8 cellular contexts compared by ENCODE assay signal in genomic region chr12:132523576-132524331, GRCh38. TPM values are rescaled to one million over a fixed set of nuclear protein-coding genes. Genes with fewer than 3 reads are reported as not detected.
DNase-seq lines count a peak whose midpoint lies in the region; ATAC-seq, FAIRE-seq and TF ChIP-seq lines count a peak whose summit lies in the region.

No MANE protein-coding gene starts in this region.

- intact Hi-C loops in breast epithelium (cut with DNase I; ENCODE audit: low total_unique reads) (loop anchor here (10.0 kb wide), 1 partner anchor 99 kb away; no protein-coding TSS in a partner anchor), kidney (cut with DNase I) (loop anchor here (10.0 kb wide), 1 partner anchor 109 kb away; no protein-coding TSS in a partner anchor)

- TF ChIP-seq CTCF in BE2C (IDR thresholded peaks at IDR 0.05; ENCODE audit: low read depth, low read length): peak; percentile 81
- TF ChIP-seq CTCF in breast epithelium (IDR thresholded peaks at IDR 0.05): peak in 2 of 3 donors; percentile 52 to 59
- TF ChIP-seq CTCF in kidney (IDR thresholded peaks at IDR 0.05; ENCODE audit: borderline replicate concordance, extremely low read depth, insufficient read depth): peak; percentile 60

- H3K27ac ChIP-seq in breast epithelium: no peak overlapping the region
- no peak overlapping the region for H3K27ac ChIP-seq in kidney (ENCODE audit: low read depth in 2 of 2, low read length in 2 of 2)

- no peak for TF ChIP-seq POLR2A in breast epithelium (IDR thresholded peaks at IDR 0.05)

- H3K4me1 ChIP-seq in BE2C (no peaks in the 10 kb centered on the region), breast epithelium (peaks cover 3 to 16% of the 10 kb centered on the region in 2 donors), kidney (ENCODE audit: control insufficient read depth in 1 of 2, insufficient read depth in 1 of 2, low read depth in 1 of 2, low read length in 2 of 2) (peaks cover 0 to 31% of the 10 kb centered on the region in 2 donors)

- H3K27me3 ChIP-seq in BE2C (no peaks in the 10 kb centered on the region), breast epithelium (no peaks in the 10 kb centered on the region)

- peak; percentile 81 for DNase-seq in BE2C
- DNase-seq in NCI-H1092 (lab: John Stamatoyannopoulos, UW): peak; percentile 26
- peak; percentile 50 to 61 (median 54) for DNase-seq in activated CD4-positive, CD25-positive, alpha-beta regulatory T cell (lab: John Stamatoyannopoulos, UW)
- peak; percentile 41 to 74 for DNase-seq in breast epithelium (ENCODE audit: low spot score in 2 of 2)
- no peak for DNase-seq in kidney
- peak; percentile 76 for DNase-seq in stimulated activated CD4-positive, alpha-beta T cell treated with anti-CD3 and anti-CD28 coated beads, Interleukin-4, amount 100 ng/mL, for 1 hour
- DNase-seq in mesenteric fat pad (ENCODE audit: low spot score): no peak

- H3K9ac ChIP-seq in kidney (ENCODE audit: low read length in 2 of 2): no peak overlapping the region

- no peak for FAIRE-seq in kidney (lab: Jason Lieb, UNC)

- H3K9me3 ChIP-seq in BE2C (no peaks in the 10 kb centered on the region), breast epithelium (no peaks in the 10 kb centered on the region), kidney (ENCODE audit: control insufficient read depth in 1 of 2, low read length in 2 of 2) (peaks cover 0 to 3% of the 10 kb centered on the region in 2 donors)

- H3K4me3 ChIP-seq in BE2C (ENCODE audit: low read depth, low read length): no peak overlapping the region
- H3K4me3 ChIP-seq in breast epithelium: peak overlapping the region in 1 of 3 donors; percentile 22
- H3K4me3 ChIP-seq in kidney (ENCODE audit: low read length in 2 of 2): no peak overlapping the region

- ATAC-seq in GM19035 (IDR thresholded peaks at IDR 0.05; ENCODE audit: unreplicated experiment): peak; percentile 62

- H3K36me3 ChIP-seq in BE2C (no peaks in the 10 kb centered on the region), breast epithelium (no peaks in the 10 kb centered on the region), kidney (ENCODE audit: control insufficient read depth in 1 of 2, insufficient read depth in 2 of 2, low read length in 2 of 2) (peaks cover under 1% of the 10 kb centered on the region in 2 donors)

RNA-seq across cellular contexts. Expression of gene FBRSL1, which starts 33.8 kb away (rescaled TPM):
- 168 TPM for polyA plus RNA-seq in BE2C (2012; ENCODE audit: insufficient read depth, insufficient read length, low read depth)
- 1 to 10 TPM; 3.5 to 9.8 (median 7.2) TPM for total RNA-seq in breast epithelium
- 44.7 TPM for total RNA-seq in kidney
- 23.8 TPM for polyA plus RNA-seq in kidney (ENCODE audit: insufficient read depth, low read depth, low replicate concordance)
- 30.5 TPM for total RNA-seq in mesenteric fat pad

Comparison
In these comparisons a context has a peak if more than half of its experiments do, and no peak if none do; other contexts are left out.
1. DNase-seq: peak in BE2C (single experiment), NCI-H1092 (single experiment), activated CD4-positive, CD25-positive, alpha-beta regulatory T cell (4 of 4), breast epithelium (2 of 2) and stimulated activated CD4-positive, alpha-beta T cell treated with anti-CD3 and anti-CD28 coated beads, Interleukin-4, amount 100 ng/mL, for 1 hour (single experiment); none in kidney (single experiment) and mesenteric fat pad (single experiment).
2. Peak in every context shown above with its lines, with median percentiles within 50 percentile points of each other: CTCF ChIP-seq.